8 cellular contexts compared by ENCODE assay signal in the genomic region with DNA sequence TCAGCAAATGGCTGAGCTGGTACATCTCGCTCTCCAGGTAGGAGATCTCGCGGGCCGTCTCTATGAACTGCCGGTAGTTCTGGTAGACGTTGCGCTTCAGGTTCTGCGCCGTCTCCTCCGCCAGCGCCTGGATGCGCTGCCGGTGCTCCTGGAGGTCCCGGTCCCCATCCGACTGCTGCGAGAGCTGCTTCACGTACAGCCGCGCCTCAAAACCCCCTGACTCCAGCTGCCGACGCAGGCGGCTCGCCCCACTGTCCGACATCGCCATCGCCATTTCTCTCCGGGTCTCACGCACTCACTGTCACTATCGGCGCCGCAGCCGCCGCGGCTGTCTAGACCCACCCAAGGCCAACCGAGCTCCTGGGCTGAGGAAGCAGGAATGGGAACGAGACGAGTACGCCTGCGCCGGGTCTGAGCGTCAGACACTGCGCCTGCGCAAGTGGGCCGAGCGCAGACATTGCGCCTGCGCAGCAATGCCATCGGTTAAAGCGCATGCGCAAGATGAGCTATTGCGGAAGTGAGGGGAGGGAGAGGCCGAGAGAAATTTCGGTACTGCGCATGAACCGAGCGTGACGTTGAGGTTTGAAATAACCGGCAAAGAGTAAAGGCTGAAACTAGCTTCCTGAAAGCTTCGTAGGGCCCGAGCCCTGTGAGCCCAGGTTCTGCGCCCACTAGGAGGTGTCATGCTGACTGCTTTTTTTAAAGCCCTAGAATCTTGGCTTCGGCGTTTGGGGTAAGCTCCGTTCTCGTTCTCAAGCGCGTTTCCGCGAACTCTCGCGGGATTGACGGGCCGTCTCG. TPM values are rescaled to one million over a fixed set of nuclear protein-coding genes. Genes with fewer than 3 reads are reported as not detected.
A peak's percentile ranks its signal among the peaks of the same experiment; 100 is the strongest.
DNase-seq lines count a peak whose midpoint lies in the region; FAIRE-seq and TF ChIP-seq lines count a peak whose summit lies in the region.

A gene with protein sequence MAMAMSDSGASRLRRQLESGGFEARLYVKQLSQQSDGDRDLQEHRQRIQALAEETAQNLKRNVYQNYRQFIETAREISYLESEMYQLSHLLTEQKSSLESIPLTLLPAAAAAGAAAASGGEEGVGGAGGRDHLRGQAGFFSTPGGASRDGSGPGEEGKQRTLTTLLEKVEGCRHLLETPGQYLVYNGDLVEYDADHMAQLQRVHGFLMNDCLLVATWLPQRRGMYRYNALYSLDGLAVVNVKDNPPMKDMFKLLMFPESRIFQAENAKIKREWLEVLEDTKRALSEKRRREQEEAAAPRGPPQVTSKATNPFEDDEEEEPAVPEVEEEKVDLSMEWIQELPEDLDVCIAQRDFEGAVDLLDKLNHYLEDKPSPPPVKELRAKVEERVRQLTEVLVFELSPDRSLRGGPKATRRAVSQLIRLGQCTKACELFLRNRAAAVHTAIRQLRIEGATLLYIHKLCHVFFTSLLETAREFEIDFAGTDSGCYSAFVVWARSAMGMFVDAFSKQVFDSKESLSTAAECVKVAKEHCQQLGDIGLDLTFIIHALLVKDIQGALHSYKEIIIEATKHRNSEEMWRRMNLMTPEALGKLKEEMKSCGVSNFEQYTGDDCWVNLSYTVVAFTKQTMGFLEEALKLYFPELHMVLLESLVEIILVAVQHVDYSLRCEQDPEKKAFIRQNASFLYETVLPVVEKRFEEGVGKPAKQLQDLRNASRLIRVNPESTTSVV (minus strand): TSS at position 381 of the 798 bp plus-strand sequence. CDS start 107 bp downstream, at position 274.

- peak within 1 kb of the TSS; percentile 95 for H2AFZ ChIP-seq in neuronal stem cell (ENCODE audit: low read length)

- no peak within 1 kb of the TSS for H4K8ac ChIP-seq in neuronal stem cell (ENCODE audit: low read depth, low read length)

- H3K36me3 ChIP-seq in neuronal stem cell (replicated peaks in 1 of 2; ENCODE audit: control insufficient read depth in 2 of 2, insufficient read depth in 2 of 2, low read length in 2 of 2): peaks cover 8 to 43% of the 10 kb centered on the region in 2 donors

- no peak within 1 kb of the TSS for H3K4ac ChIP-seq in neuronal stem cell (ENCODE audit: low read length)

- H3K27ac ChIP-seq in neuronal stem cell (replicated peaks; ENCODE audit: low read length): peak within 1 kb of the TSS; percentile 84

- peak within 1 kb of the TSS; percentile 97 for H3K18ac ChIP-seq in neuronal stem cell (ENCODE audit: low read length)

- H2BK120ac ChIP-seq in neuronal stem cell (ENCODE audit: low read depth, low read length): peak within 1 kb of the TSS; percentile 74

- CTCF ChIA-PET in HEK293T (lab: Yijun Ruan, JAX): interaction anchor here (0.7 to 1.6 kb wide), 5 partner anchors 20 to 266 kb away, joined by 3 to 4 read pairs (median 3); no protein-coding TSS in a partner anchor

- H3K4me1 ChIP-seq in neuronal stem cell (ENCODE audit: control insufficient read depth in 2 of 2, insufficient read depth in 1 of 2, low read depth in 1 of 2, low read length in 2 of 2): peaks cover 21 to 23% of the 10 kb centered on the region in 2 donors

- peak within 1 kb of the TSS; percentile 48 for H2BK5ac ChIP-seq in neuronal stem cell (ENCODE audit: low read length)

- H3K27me3 ChIP-seq in neuronal stem cell (ENCODE audit: control insufficient read depth in 3 of 3, insufficient read depth in 3 of 3, low read depth in 1 of 3, low read length in 3 of 3): no peaks in the 10 kb centered on the region

- no peaks in the 10 kb centered on the region for H3K9me3 ChIP-seq in neuronal stem cell (replicated peaks in 1 of 2; ENCODE audit: control insufficient read depth in 2 of 2, insufficient read depth in 1 of 2, low read depth in 1 of 2, low read length in 2 of 2)

- peak within 1 kb of the TSS; percentile 91 for H3K4me2 ChIP-seq in neuronal stem cell (ENCODE audit: insufficient read depth, low read length, poor library complexity, severe bottlenecking)

- H3K23ac ChIP-seq in neuronal stem cell (ENCODE audit: low read depth, low read length, poor library complexity): peak within 1 kb of the TSS; percentile 94

- peak within 1 kb of the TSS; percentile 87 for H2AK5ac ChIP-seq in neuronal stem cell (ENCODE audit: low read depth, low read length)

- POLR2A ChIA-PET in HEK293T (lab: Yijun Ruan, JAX): interaction anchor here (0.5 to 2.5 kb wide), 25 partner anchors 9 to 1289 kb away, joined by 3 to 15 read pairs (median 4); a partner anchor contains a TSS

- peak within 1 kb of the TSS; percentile 98 for H3K9ac ChIP-seq in neuronal stem cell (ENCODE audit: low read depth, low read length, poor library complexity)

- peak within 1 kb of the TSS; percentile 26 for H3K14ac ChIP-seq in neuronal stem cell (ENCODE audit: low read length)

- H3K4me3 ChIP-seq in neuronal stem cell (ENCODE audit: low read length in 2 of 2): peak within 1 kb of the TSS; percentile 94 to 98

- no peak within 1 kb of the TSS for H2BK12ac ChIP-seq in neuronal stem cell (ENCODE audit: low read length)

- no peak for TF ChIP-seq CTCF in subcutaneous adipose tissue (IDR thresholded peaks at IDR 0.05; ENCODE audit: low read depth)

- in situ Hi-C loops in SK-MEL-5 (cut with HindIII; ENCODE audit: low pct_unique_long_range_greater_than_20kb, low sequenced_read_pairs): no loop called here

- FAIRE-seq in frontal cortex (lab: Jason Lieb, UNC): no peak

- no peak within 1 kb of the TSS for H2BK15ac ChIP-seq in neuronal stem cell (ENCODE audit: low read length)

- peaks cover 12% of the 10 kb centered on the region for H3K79me1 ChIP-seq in neuronal stem cell (ENCODE audit: low read depth, low read length)

- no CpG with 5 or more reads among the region's 74 CpGs for WGBS in neuronal stem cell (ENCODE audit: extremely low coverage in 2 of 2, insufficient read length in 2 of 2, insufficient replicate concordance in 1 of 2), 2 donors

- DNase-seq in GM04503 (ENCODE audit: low read depth) (peak; percentile 84), HEK293T (ENCODE audit: extremely low spot score) (peak; percentile 98), MV-4-11 (lab: John Stamatoyannopoulos, UW) (peak; percentile 96), SK-MEL-5 (ENCODE audit: low read depth, low spot score) (peak; percentile 97), frontal cortex (ENCODE audit: low spot score in 2 of 2) (peak; percentile 86 to 92), neuronal stem cell (ENCODE audit: low spot score) (peak; percentile 99)
- peak; percentile 97 for DNase-seq in activated naive CD4-positive, alpha-beta T cell treated with Interleukin-2 at 50 U/mL for 16 hours

- H4K91ac ChIP-seq in neuronal stem cell (ENCODE audit: low read depth, low read length, poor library complexity): no peak within 1 kb of the TSS

TF ChIP-seq in HEK293T, 16 proteins besides CTCF, POLR2A, EP300 and RAD21:
- TF ChIP-seq, protein P1, sequence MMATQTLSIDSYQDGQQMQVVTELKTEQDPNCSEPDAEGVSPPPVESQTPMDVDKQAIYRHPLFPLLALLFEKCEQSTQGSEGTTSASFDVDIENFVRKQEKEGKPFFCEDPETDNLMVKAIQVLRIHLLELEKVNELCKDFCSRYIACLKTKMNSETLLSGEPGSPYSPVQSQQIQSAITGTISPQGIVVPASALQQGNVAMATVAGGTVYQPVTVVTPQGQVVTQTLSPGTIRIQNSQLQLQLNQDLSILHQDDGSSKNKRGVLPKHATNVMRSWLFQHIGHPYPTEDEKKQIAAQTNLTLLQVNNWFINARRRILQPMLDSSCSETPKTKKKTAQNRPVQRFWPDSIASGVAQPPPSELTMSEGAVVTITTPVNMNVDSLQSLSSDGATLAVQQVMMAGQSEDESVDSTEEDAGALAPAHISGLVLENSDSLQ (IDR thresholded peaks at IDR 0.05): peak; percentile 88
- TF ChIP-seq HDGF (IDR thresholded peaks at IDR 0.05; ENCODE audit: borderline replicate concordance): no peak
- TF ChIP-seq FOXA1 (IDR thresholded peaks at IDR 0.05): no peak
- TF ChIP-seq NFRKB (IDR thresholded peaks at IDR 0.05): no peak
- peak; percentile 100 for TF ChIP-seq ELF4 (IDR thresholded peaks at IDR 0.05)
- TF ChIP-seq L3MBTL2 (conservative IDR thresholded peaks at IDR 0.05): no peak; the same call in 1 of the 2 replicates
- no peak for TF ChIP-seq FOXK2 (IDR thresholded peaks at IDR 0.05)
- no peak for TF ChIP-seq SUZ12 (IDR thresholded peaks at IDR 0.05)

RNA-seq across cellular contexts. Expression of the gene that starts here (rescaled TPM):
- total RNA-seq in SK-MEL-5 (2014; rRNA removed; shearing (Covaris generic)): 11.5 and 13.1 TPM in 2 replicates
- 10.4 and 12.6 TPM in 2 replicates for polyA plus RNA-seq in SK-MEL-5 (2015; cell fraction: cytosol; rRNA removed)
- 18.4 and 19.2 TPM in 2 replicates for polyA plus RNA-seq in SK-MEL-5 (2015; cell fraction: nucleus; rRNA removed)
- total RNA-seq in frontal cortex (48.9 TPM), subcutaneous adipose tissue (10 to 100 TPM; 13.9 to 19.7 (median 16.0) TPM)
- polyA plus RNA-seq in neuronal stem cell (2013, experiment 1 of 2): 2.7 TPM
- 2.7 TPM for polyA plus RNA-seq in neuronal stem cell (2013, experiment 2 of 2)

Comparison
In these comparisons a context has a peak if more than half of its experiments do, and no peak if none do; other contexts are left out.
1. Peak in every context shown above with its lines: DNase-seq, H3K4me3 ChIP-seq and H3K27ac ChIP-seq.